ENCODE assay signal across 2 cellular contexts in genomic region chr14:37146438-37146837, GRCh38. TPM values are rescaled to one million over a fixed set of nuclear protein-coding genes. Genes with fewer than 3 reads are reported as not detected.
"Had no signal": no experiment of that assay in that cellular context is flagged by ENCODE, and none has a peak within 500 bp of the region (broad histone marks: within the 10 kb centered on the region; RNA-seq: fewer than 3 reads in every experiment).

No MANE protein-coding gene starts in this region.

RNA-seq across cellular contexts. Expression of gene SLC25A21, which starts 26.0 kb away (rescaled TPM):
- total RNA-seq: mononuclear cell; naive thymus-derived CD4-positive, alpha-beta T cell had no signal
- polyA plus RNA-seq: naive thymus-derived CD4-positive, alpha-beta T cell had no signal

RNA-seq across cellular contexts. Expression of gene MIPOL1, which starts 51.3 kb away (rescaled TPM):
- polyA plus RNA-seq: naive thymus-derived CD4-positive, alpha-beta T cell had no signal
